ENCODE assay signal across 16 cellular contexts in genomic region chr20:1867495-1868260, GRCh38. TPM values are rescaled to one million over a fixed set of nuclear protein-coding genes. Genes with fewer than 3 reads are reported as not detected.
"Had no signal": no experiment of that assay in that cellular context is flagged by ENCODE, and none has a peak within 500 bp of the region (broad histone marks: within the 10 kb centered on the region; RNA-seq: fewer than 3 reads in every experiment).

No MANE protein-coding gene starts in this region.

- DNase-seq: activated CD4-positive, alpha-beta memory T cell treated with anti-CD3 and anti-CD28 coated beads, Interleukin-2, amount 10 ng/mL, durations not matched to agents 7 days and 5 days; activated gamma-delta T cell; activated T-cell treated with anti-CD3 and anti-CD28 coated beads, Interleukin-2, amount 50 U/mL, for 48 hours; dermis blood vessel endothelial cell; foreskin keratinocyte; heart left ventricle; mammary epithelial cell; mucosa of descending colon; naive thymus-derived CD8-positive, alpha-beta T cell; sigmoid colon; stimulated activated CD4-positive, alpha-beta T cell treated with anti-CD3 and anti-CD28 coated beads, Interleukin-12 subunit alpha, Interleukin-12 subunit beta, amount 100 ng/mL, for 4 hours; stimulated activated naive CD8-positive, alpha-beta T cell treated with anti-CD3 and anti-CD28 coated beads, Interleukin-15, Interleukin-2, amounts not matched to agents 100 U/mL and 50 U/mL, for 24 hours; upper lobe of left lung had no signal

- H3K9me3 ChIP-seq: breast epithelium, mucosa of descending colon, sigmoid colon, suprapubic skin, upper lobe of left lung had no signal

- H3K27me3 ChIP-seq: breast epithelium, foreskin keratinocyte, heart left ventricle, suprapubic skin, upper lobe of left lung had no signal

- H3K4me1 ChIP-seq: breast epithelium, sigmoid colon, suprapubic skin had no signal

- H3K27ac ChIP-seq: breast epithelium, foreskin keratinocyte, heart left ventricle, sigmoid colon, suprapubic skin, upper lobe of left lung had no signal

- ATAC-seq: esophagus mucosa; foreskin keratinocyte; heart left ventricle; mucosa of descending colon; naive thymus-derived CD8-positive, alpha-beta T cell; stimulated activated naive CD8-positive, alpha-beta T cell treated with anti-CD3 and anti-CD28 coated beads, Interleukin-15, Interleukin-2, amounts not matched to agents 100 U/mL and 50 U/mL, for 24 hours had no signal

- H3K36me3 ChIP-seq: breast epithelium, heart left ventricle, sigmoid colon, suprapubic skin, upper lobe of left lung had no signal

- H3K4me3 ChIP-seq: breast epithelium, heart left ventricle, mucosa of descending colon, sigmoid colon, suprapubic skin, upper lobe of left lung had no signal

RNA-seq across cellular contexts. Expression of gene SIRPA, which starts 27.5 kb away (rescaled TPM):
- total RNA-seq: activated CD4-positive, alpha-beta memory T cell treated with anti-CD3 and anti-CD28 coated beads, Interleukin-2, amount 10 ng/mL, durations not matched to agents 7 days and 5 days had no signal
